Comparison of ENCODE assay signal across 19 cellular contexts in the genomic region with DNA sequence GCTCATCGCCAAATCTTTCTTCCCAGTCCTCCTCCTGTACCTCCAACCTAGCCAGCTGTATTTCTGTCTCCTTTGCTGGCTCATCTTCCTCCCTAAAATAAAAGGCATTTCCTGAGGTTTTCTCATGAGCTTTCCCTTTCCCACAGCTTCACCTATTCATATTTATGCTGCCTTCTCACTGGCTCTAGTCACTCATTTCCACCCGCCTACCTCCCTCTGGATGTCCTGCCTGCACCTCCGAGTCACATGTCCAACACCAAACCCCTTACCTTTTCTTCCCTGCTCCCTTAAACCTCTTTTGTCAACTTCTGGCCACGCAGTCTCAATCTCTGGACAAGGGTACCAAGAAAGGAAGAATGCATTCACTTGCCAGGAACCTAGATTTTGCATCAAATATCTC. TPM values are rescaled to one million over a fixed set of nuclear protein-coding genes. Genes with fewer than 3 reads are reported as not detected.
DNase-seq lines count a peak whose midpoint lies in the region; ATAC-seq, FAIRE-seq and TF ChIP-seq lines count a peak whose summit lies in the region.
"Had no signal": no experiment of that assay in that cellular context is flagged by ENCODE, and none has a peak within 500 bp of the region (broad histone marks: within the 10 kb centered on the region; RNA-seq: fewer than 3 reads in every experiment).

No MANE protein-coding gene starts in this region.

- H3K4me1 Mint-ChIP-seq in GM23338: peaks cover 14% of the 10 kb centered on the region

- CTCF ChIA-PET in PC-3 (lab: Charles Lee): no interaction called here

- intact Hi-C loops in PC-3 (cut with micrococcal nuclease): no loop called here

- H3K79me2 ChIP-seq in GM23338 (replicated peaks; ENCODE audit: insufficient read depth) (peaks cover 70% of the 10 kb centered on the region), PC-3 (ENCODE audit: low read length) (peaks cover 67% of the 10 kb centered on the region)

- H3K27ac ChIP-seq in GM23338 (ENCODE audit: low read depth): peak overlapping the region; percentile 35; the same call in 1 of the 2 replicates
- no peak overlapping the region for H3K27ac ChIP-seq in PC-3 (ENCODE audit: low read length)
- H3K27ac ChIP-seq in rectal smooth muscle tissue (ENCODE audit: low read depth, low read length): no peak overlapping the region
- H3K27ac ChIP-seq: epithelial cell of prostate had no signal

- H3K27me3 ChIP-seq in GM23338 (ENCODE audit: insufficient read depth) (no peaks in the 10 kb centered on the region), PC-3 (ENCODE audit: low read length) (no peaks in the 10 kb centered on the region), rectal smooth muscle tissue (ENCODE audit: control insufficient read depth, insufficient read depth, low read length) (no peaks in the 10 kb centered on the region)
- H3K27me3 ChIP-seq: transverse colon had no signal

- no peaks in the 10 kb centered on the region; the same call in 2 of the 3 replicates for H3K9me3 Mint-ChIP-seq in GM23338
- H3K9me3 Mint-ChIP-seq: activated naive CD4-positive, alpha-beta T cell treated with anti-CD3 and anti-CD28 coated beads, Interleukin-2, amount 10 ng/mL, durations not matched to agents 7 days and 5 days; nephron; stimulated activated memory B cell treated with anti-CD40 and anti-IgM and Interleukin-4, amounts not matched to agents 10 μg/mL and 1 μg/mL and 100 μg/mL, for 72 hours had no signal

- no peak overlapping the region for H3K27ac Mint-ChIP-seq in GM23338
- H3K27ac Mint-ChIP-seq: activated naive CD4-positive, alpha-beta T cell treated with anti-CD3 and anti-CD28 coated beads, Interleukin-2, amount 10 ng/mL, durations not matched to agents 7 days and 5 days; nephron; stimulated activated memory B cell treated with anti-CD40 and anti-IgM and Interleukin-4, amounts not matched to agents 10 μg/mL and 1 μg/mL and 100 μg/mL, for 72 hours had no signal

- TF ChIP-seq CTCF in GM23338 (conservative IDR thresholded peaks at IDR 0.05; ENCODE audit: low read depth in 2 of 2) (no peak), PC-3 (conservative IDR thresholded peaks at IDR 0.05; ENCODE audit: low read depth, low read length) (no peak), fibroblast of the aortic adventitia (IDR thresholded peaks at IDR 0.05; ENCODE audit: insufficient read depth, low read length) (no peak)

- POLR2A ChIA-PET in PC-3 (lab: Charles Lee; ENCODE audit: unreplicated experiment): no interaction called here

- DNase-seq in GM23338 (ENCODE audit: low spot score): no peak
- no peak for DNase-seq in PC-3
- no peak for DNase-seq in fibroblast of the aortic adventitia (ENCODE audit: low read depth)
- DNase-seq in MV-4-11 (lab: John Stamatoyannopoulos, UW): no peak
- DNase-seq in OCI-M1 (lab: John Stamatoyannopoulos, UW): no peak
- no peak for DNase-seq in HTR-8/SVneo (ENCODE audit: insufficient read length, low spot score)
- DNase-seq: activated CD4-positive, alpha-beta T cell treated with anti-CD3 and anti-CD28 coated beads, Interleukin-2, amount 50 U/mL, for 48 hours; activated naive CD4-positive, alpha-beta T cell treated with anti-CD3 and anti-CD28 coated beads, Interleukin-2, amount 10 ng/mL, durations not matched to agents 7 days and 5 days; C1 segment of cervical spinal cord; cortex of kidney; NCI-H1105 treated with DMSO at 0.1 percent for 48 hours; NCI-H774; transverse colon had no signal

- H3F3A ChIP-seq in GM23338 (replicated peaks; ENCODE audit: low read depth) (no peaks in the 10 kb centered on the region), PC-3 (ENCODE audit: low read length, unreplicated experiment) (no peaks in the 10 kb centered on the region)

- no peak overlapping the region for H3K4me3 Mint-ChIP-seq in GM23338
- H3K4me3 Mint-ChIP-seq: activated naive CD4-positive, alpha-beta T cell treated with anti-CD3 and anti-CD28 coated beads, Interleukin-2, amount 10 ng/mL, durations not matched to agents 7 days and 5 days; nephron; stimulated activated memory B cell treated with anti-CD40 and anti-IgM and Interleukin-4, amounts not matched to agents 10 μg/mL and 1 μg/mL and 100 μg/mL, for 72 hours had no signal

- ATAC-seq in GM23338 (no peak), PC-3 (no peak), GM21717 (IDR thresholded peaks at IDR 0.05; ENCODE audit: unreplicated experiment) (no peak)
- ATAC-seq: K562; stimulated activated memory B cell treated with anti-CD40 and anti-IgM and Interleukin-4, amounts not matched to agents 10 μg/mL and 1 μg/mL and 100 μg/mL, for 72 hours had no signal

- peaks cover 3% of the 10 kb centered on the region for H3K27me3 Mint-ChIP-seq in GM23338 (ENCODE audit: insufficient read depth, low read depth, poor library complexity)
- H3K27me3 Mint-ChIP-seq: activated naive CD4-positive, alpha-beta T cell treated with anti-CD3 and anti-CD28 coated beads, Interleukin-2, amount 10 ng/mL, durations not matched to agents 7 days and 5 days; stimulated activated memory B cell treated with anti-CD40 and anti-IgM and Interleukin-4, amounts not matched to agents 10 μg/mL and 1 μg/mL and 100 μg/mL, for 72 hours had no signal

- H3K9me3 ChIP-seq in PC-3 (ENCODE audit: low read length): no peaks in the 10 kb centered on the region
- H3K9me3 ChIP-seq: transverse colon had no signal

- H2AFZ ChIP-seq in GM23338 (no peak overlapping the region), PC-3 (ENCODE audit: low read length) (no peak overlapping the region)

- no peak overlapping the region for H3K9ac ChIP-seq in PC-3 (ENCODE audit: low read length)
- no peak overlapping the region for H3K9ac ChIP-seq in rectal smooth muscle tissue (ENCODE audit: low read length)

- H3K4me3 ChIP-seq in GM23338: peak overlapping the region; percentile 59
- H3K4me3 ChIP-seq in PC-3 (ENCODE audit: low read length): no peak overlapping the region; the same call in 1 of the 2 replicates
- peak overlapping the region; percentile 66 for H3K4me3 ChIP-seq in fibroblast of the aortic adventitia (ENCODE audit: low read depth, low read length)
- peak overlapping the region; percentile 10 for H3K4me3 ChIP-seq in rectal smooth muscle tissue (ENCODE audit: low read length)
- H3K4me3 ChIP-seq: K562 had no signal

- FAIRE-seq in HTR-8/SVneo (lab: Jason Lieb, UNC): no peak
- FAIRE-seq: K562 had no signal

- no TSS peak for BruUV-seq in PC-3 (replicated peaks; lab: Mats Ljungman, UMichigan)

- H3K9me2 ChIP-seq in GM23338 (ENCODE audit: insufficient read depth): no peaks in the 10 kb centered on the region
- H3K9me2 ChIP-seq in PC-3 (replicated peaks; ENCODE audit: low read length): no peaks in the 10 kb centered on the region

- H3K4me2 ChIP-seq in GM23338: peak overlapping the region; percentile 82
- H3K4me2 ChIP-seq in PC-3 (ENCODE audit: low read length): peak overlapping the region; percentile 84; the same call in 1 of the 2 replicates

- no peaks in the 10 kb centered on the region for H3K36me3 Mint-ChIP-seq in GM23338 (ENCODE audit: low read depth)
- H3K36me3 Mint-ChIP-seq: stimulated activated memory B cell treated with anti-CD40 and anti-IgM and Interleukin-4, amounts not matched to agents 10 μg/mL and 1 μg/mL and 100 μg/mL, for 72 hours had no signal

- peaks cover 38% of the 10 kb centered on the region for H3K4me1 ChIP-seq in GM23338 (ENCODE audit: insufficient read depth)
- peaks cover 22% of the 10 kb centered on the region for H3K4me1 ChIP-seq in PC-3 (ENCODE audit: insufficient read depth, low read length)
- peaks cover 15% of the 10 kb centered on the region for H3K4me1 ChIP-seq in rectal smooth muscle tissue (ENCODE audit: control insufficient read depth, insufficient read depth, low read length)

- H3K36me3 ChIP-seq in GM23338 (ENCODE audit: insufficient read depth): no peaks in the 10 kb centered on the region
- H3K36me3 ChIP-seq in PC-3 (ENCODE audit: low read depth, low read length): no peaks in the 10 kb centered on the region
- no peaks in the 10 kb centered on the region for H3K36me3 ChIP-seq in rectal smooth muscle tissue (ENCODE audit: control insufficient read depth, insufficient read depth, low read length)
- H3K36me3 ChIP-seq: transverse colon had no signal

- H4K20me1 ChIP-seq in GM23338 (replicated peaks; ENCODE audit: insufficient read depth): peaks cover under 1% of the 10 kb centered on the region; the same call in 1 of the 2 replicates
- H4K20me1 ChIP-seq in PC-3 (ENCODE audit: low read length): peaks cover 5% of the 10 kb centered on the region; the same call in 1 of the 2 replicates

TF ChIP-seq in GM23338, 12 proteins besides CTCF, POLR2A, EP300 and RAD21 (continues in another document):
- TF ChIP-seq CREB1 (CRISPR knock-in tag; IDR thresholded peaks at IDR 0.05; ENCODE audit: low read depth): no peak

RNA-seq across cellular contexts. Expression of gene EIF2AK3, which starts 2.8 kb away (rescaled TPM):
- 23.2 and 24.2 TPM in 2 replicates for total RNA-seq in GM23338 (2014; rRNA removed; shearing (Covaris generic))
- polyA plus RNA-seq in GM23338 (2016; fragmentation: Nextera tagmentation; extraction: Ambion mirVana): 4.3 and 5.9 TPM in 2 replicates
- total RNA-seq in PC-3 (2014; rRNA removed) (10.7 and 16.2 TPM in 2 replicates), fibroblast of the aortic adventitia (ENCODE audit: low replicate concordance) (31.5 and 92.3 TPM in 2 replicates)
